In the genomic region with DNA sequence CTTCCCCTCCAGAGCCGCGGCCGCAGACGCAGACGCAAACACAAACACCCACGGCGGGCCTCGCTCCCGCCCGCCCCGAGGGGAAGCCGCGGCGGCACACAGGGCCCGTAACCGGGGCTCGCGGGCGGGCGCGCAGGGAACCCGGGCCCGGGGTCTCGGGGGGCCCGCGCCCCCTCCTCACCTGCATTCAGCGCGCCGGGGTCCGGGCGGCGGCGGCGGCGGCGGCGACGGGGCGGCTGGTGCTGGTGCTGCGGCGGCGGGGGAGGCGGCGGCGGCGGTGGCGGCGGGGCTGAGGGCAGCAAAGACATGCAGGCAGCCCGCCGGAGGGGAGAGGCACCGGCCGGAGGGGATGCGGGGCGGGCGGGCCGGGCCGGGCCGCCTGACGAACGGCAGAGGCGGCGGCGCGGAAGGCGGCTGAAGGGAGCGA, we compare ENCODE assay signal across 8 cellular contexts.
A peak's percentile ranks its signal among the peaks of the same experiment; 100 is the strongest.
DNase-seq lines count a peak whose midpoint lies in the region; ATAC-seq lines count a peak whose summit lies in the region.

No MANE protein-coding gene starts in this region.

- H3K4me1 ChIP-seq in BLaER1, result peaks cover 46% of the 10 kb centered on the region
- H3K4me1 ChIP-seq in iPS-18a (ENCODE audit: control insufficient read depth, low read depth, low read length), result peaks cover 11% of the 10 kb centered on the region

- peak overlapping the region; percentile 95 for H3K9ac ChIP-seq in BLaER1
- peak overlapping the region; percentile 45 for H3K9ac ChIP-seq in iPS-18a (ENCODE audit: low read length)

- H4K20me1 ChIP-seq in BLaER1, result peaks cover 42% of the 10 kb centered on the region

- H3K27me3 ChIP-seq in BLaER1 (no peaks in the 10 kb centered on the region), iPS-18a (ENCODE audit: control insufficient read depth, insufficient read depth, low read length) (peaks cover 22% of the 10 kb centered on the region)

- peak overlapping the region; percentile 84 for H3K4me2 ChIP-seq in BLaER1

- ATAC-seq in GM19452 (IDR thresholded peaks at IDR 0.05; ENCODE audit: unreplicated experiment) (peak; percentile 15), HG03571 (IDR thresholded peaks at IDR 0.05; ENCODE audit: unreplicated experiment) (peak; percentile 11)

- H3K27ac ChIP-seq in BLaER1 (peak overlapping the region; percentile 94), angular gyrus (ENCODE audit: low read depth, low read length) (peak overlapping the region; percentile 98), iPS-18a (ENCODE audit: low read length) (no peak overlapping the region)

- H3K36me3 ChIP-seq in BLaER1, result no peaks in the 10 kb centered on the region
- no peaks in the 10 kb centered on the region for H3K36me3 ChIP-seq in iPS-18a (ENCODE audit: control insufficient read depth, low read depth, low read length)

- peak; percentile 58 to 65 for DNase-seq in stimulated activated CD4-positive, alpha-beta T cell treated with anti-CD3 and anti-CD28 coated beads, Interleukin-1b, Interleukin-23, amount 100 ng/mL, for 1 hour (ENCODE audit: low read depth in 2 of 2)
- no peak for DNase-seq in NCI-H1930 (lab: John Stamatoyannopoulos, UW)
- no peak for DNase-seq in OCI-M1 (lab: John Stamatoyannopoulos, UW)

- H3K9me3 ChIP-seq in BLaER1, result no peaks in the 10 kb centered on the region
- no peaks in the 10 kb centered on the region for H3K9me3 ChIP-seq in iPS-18a (ENCODE audit: control insufficient read depth, low read depth, low read length)

- H3K4me3 ChIP-seq in BLaER1 (peak overlapping the region; percentile 95), iPS-18a (ENCODE audit: low read length) (peak overlapping the region; percentile 95)

Comparison
In these comparisons a context has a peak if more than half of its experiments do, and no peak if none do; other contexts are left out.
1. DNase-seq: peak in stimulated activated CD4-positive, alpha-beta T cell treated with anti-CD3 and anti-CD28 coated beads, Interleukin-1b, Interleukin-23, amount 100 ng/mL, for 1 hour (2 of 2); none in NCI-H1930 (0 of 2) and OCI-M1 (single experiment).